9 cellular contexts compared by ENCODE assay signal in the genomic region with DNA sequence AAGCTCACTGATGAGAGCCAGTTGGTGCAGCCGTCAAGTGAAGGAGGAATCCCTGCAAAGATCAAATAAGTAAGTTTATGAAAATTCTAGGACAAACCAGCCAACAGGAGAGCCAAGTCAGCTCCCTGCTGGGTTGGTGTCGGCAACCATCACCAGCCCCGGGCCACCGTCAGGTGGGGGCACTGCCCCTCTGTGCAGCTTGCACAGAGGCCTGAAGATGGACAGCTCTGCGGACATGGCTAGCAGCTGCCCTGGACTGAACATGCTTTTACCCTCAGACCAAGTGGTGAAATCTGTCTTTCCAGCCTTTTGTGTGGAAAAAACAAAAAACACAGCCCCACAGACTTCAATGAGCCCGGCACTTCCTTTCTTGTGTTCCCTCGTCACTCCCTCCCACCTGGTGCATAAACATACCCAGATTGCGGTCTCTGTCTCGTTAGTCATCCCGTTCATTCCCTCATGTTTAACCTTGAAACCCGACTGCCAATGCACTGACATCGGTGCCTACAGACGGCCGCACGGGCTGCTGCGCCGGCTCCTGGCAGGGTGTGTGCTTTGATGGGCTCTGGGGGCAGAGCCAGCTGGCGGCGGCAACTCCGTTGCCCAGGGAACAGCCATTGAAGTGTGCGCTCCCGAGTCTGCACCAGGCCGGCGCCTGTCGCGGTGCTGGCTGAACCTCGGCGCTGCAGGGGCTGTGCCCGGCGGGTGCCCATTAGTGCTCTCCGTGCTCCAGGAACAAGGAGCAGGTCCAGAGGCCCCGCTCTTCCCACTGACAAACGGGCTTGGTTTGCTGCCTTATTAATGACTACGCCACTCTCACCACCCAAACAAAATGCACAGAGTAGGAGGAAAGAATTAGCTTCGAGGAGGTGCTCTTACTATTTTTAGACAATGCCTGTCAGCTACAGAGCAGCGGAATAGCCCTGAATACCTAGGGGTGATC.
DNase-seq lines count a peak whose midpoint lies in the region; ATAC-seq and TF ChIP-seq lines count a peak whose summit lies in the region.
"Had no signal": no experiment of that assay in that cellular context is flagged by ENCODE, and none has a peak within 500 bp of the region (broad histone marks: within the 10 kb centered on the region; RNA-seq: fewer than 3 reads in every experiment).

No MANE protein-coding gene starts in this region.

- H3K36me3 ChIP-seq in esophagus squamous epithelium: peaks cover 0 to 22% (median 0%) of the 10 kb centered on the region in 3 donors

- ATAC-seq in HG03175 (IDR thresholded peaks at IDR 0.05; ENCODE audit: unreplicated experiment) (no peak), HG02884 (IDR thresholded peaks at IDR 0.05; ENCODE audit: unreplicated experiment) (no peak)
- ATAC-seq: activated CD4-positive, CD25-positive, alpha-beta regulatory T cell treated with anti-CD3 and anti-CD28 coated beads, Interleukin-2, amount 50 U/mL, for 24 hours had no signal

- H3K27me3 ChIP-seq in esophagus squamous epithelium: no peaks in the 10 kb centered on the region

- DNase-seq in COLO668 (lab: John Stamatoyannopoulos, UW; ENCODE audit: unreplicated experiment) (peak; percentile 92), NCI-H2107 treated with DMSO at 0.1 percent for 48 hours (lab: John Stamatoyannopoulos, UW; ENCODE audit: unreplicated experiment) (peak; percentile 92), choroid plexus epithelial cell (ENCODE audit: low read depth) (peak; percentile 35), myocyte (ENCODE audit: low read depth) (peak; percentile 75), coronary artery (ENCODE audit: low spot score) (no peak), esophagus squamous epithelium (lab: John Stamatoyannopoulos, UW) (no peak)

- H3K4me1 ChIP-seq in esophagus squamous epithelium: peaks cover 0 to 17% (median 0%) of the 10 kb centered on the region in 3 donors

- H3K9me3 ChIP-seq in esophagus squamous epithelium: no peaks in the 10 kb centered on the region

- peak overlapping the region; percentile 32 for H3K4me3 ChIP-seq in choroid plexus epithelial cell (ENCODE audit: low read depth, low read length)
- no peak overlapping the region for H3K4me3 ChIP-seq in coronary artery
- H3K4me3 ChIP-seq in esophagus squamous epithelium: no peak overlapping the region

- intact Hi-C loops in esophagus squamous epithelium (cut with DNase I): no loop called here

- 69 to 72% methylated on average over 22 of the region's 36 CpGs for WGBS in esophagus squamous epithelium, 2 donors

- TF ChIP-seq CTCF in choroid plexus epithelial cell (conservative IDR thresholded peaks at IDR 0.05; ENCODE audit: low read depth, low read length): no peak
- TF ChIP-seq CTCF in coronary artery (IDR thresholded peaks at IDR 0.05): no peak
- no peak for TF ChIP-seq CTCF in esophagus squamous epithelium (IDR thresholded peaks at IDR 0.05)

- TF ChIP-seq POLR2A in esophagus squamous epithelium (IDR thresholded peaks at IDR 0.05): no peak

- H3K27ac ChIP-seq in coronary artery: no peak overlapping the region
- no peak overlapping the region for H3K27ac ChIP-seq in esophagus squamous epithelium

Comparison
In these comparisons a context has a peak if more than half of its experiments do, and no peak if none do; other contexts are left out.
1. DNase-seq: peak in COLO668 (single experiment), NCI-H2107 treated with DMSO at 0.1 percent for 48 hours (single experiment), choroid plexus epithelial cell (single experiment) and myocyte (single experiment); none in coronary artery (single experiment) and esophagus squamous epithelium (single experiment).